In genomic region chr12:5785601-5786000, GRCh38 we compare ENCODE assay signal across 29 cellular contexts.
"Had no signal": no experiment of that assay in that cellular context is flagged by ENCODE, and none has a peak within 500 bp of the region (broad histone marks: within the 10 kb centered on the region; RNA-seq: fewer than 3 reads in every experiment).

No MANE protein-coding gene starts in this region.

- H3K27ac ChIP-seq: brain microvascular endothelial cell, WERI-Rb-1 had no signal

- H3K27me3 Mint-ChIP-seq: activated B cell treated with CpG ODN at 0.5 μM for 24 hours; activated naive CD4-positive, alpha-beta T cell treated with anti-CD3 and anti-CD28 coated beads, Interleukin-2, amount 10 ng/mL, durations not matched to agents 7 days and 5 days had no signal

- H3K36me3 Mint-ChIP-seq: activated naive CD4-positive, alpha-beta T cell treated with anti-CD3 and anti-CD28 coated beads, Interleukin-2, amount 10 ng/mL, durations not matched to agents 7 days and 5 days; activated naive CD4-positive, alpha-beta T cell treated with anti-CD3 and anti-CD28 coated beads, Interleukin-2, amount 50 U/mL, for 72 hours; activated naive CD8-positive, alpha-beta T cell treated with anti-CD3 and anti-CD28 coated beads, Interleukin-2, amount 10 ng/mL, durations not matched to agents 7 days and 5 days had no signal

- H3K36me3 ChIP-seq: brain microvascular endothelial cell had no signal

- H3K27me3 ChIP-seq: brain microvascular endothelial cell had no signal

- H3K4me3 Mint-ChIP-seq: activated B cell treated with CpG ODN at 0.5 μM for 24 hours; activated CD8-positive, alpha-beta T cell treated with anti-CD3 and anti-CD28 coated beads for 36 hours; activated naive CD4-positive, alpha-beta T cell treated with anti-CD3 and anti-CD28 coated beads, Interleukin-2, amount 10 ng/mL, durations not matched to agents 7 days and 5 days; activated naive CD8-positive, alpha-beta T cell treated with anti-CD3 and anti-CD28 coated beads, Interleukin-2, amount 10 ng/mL, durations not matched to agents 7 days and 5 days; activated T-cell treated with anti-CD3 and anti-CD28 coated beads, Interleukin-2, amount 50 U/mL, for 24 hours; activated T-cell treated with anti-CD3 and anti-CD28 coated beads, Interleukin-2, amount 50 U/mL, for 72 hours; central memory CD8-positive, alpha-beta T cell; T-helper 17 cell; T-helper 2 cell treated with Interferon-gamma antibody and Interleukin-4, amounts not matched to agents 5 μg/mL and 100 μg/mL, for 36 hours had no signal

- DNase-seq: activated B cell treated with CpG ODN at 0.5 μM for 24 hours; activated CD4-positive, alpha-beta T cell treated with anti-CD3 and anti-CD28 coated beads for 48 hours; activated CD4-positive, alpha-beta T cell treated with anti-CD3 and anti-CD28 coated beads, Interleukin-2, amount 50 U/mL, for 1 hour; activated CD4-positive, alpha-beta T cell treated with anti-CD3 and anti-CD28 coated beads, Interleukin-2, amount 50 U/mL, for 48 hours; activated CD8-positive, alpha-beta memory T cell treated with anti-CD3 and anti-CD28 coated beads, Interleukin-2, amount 50 U/mL, for 48 hours; activated CD8-positive, alpha-beta T cell treated with anti-CD3 and anti-CD28 coated beads for 36 hours; activated gamma-delta T cell; activated naive CD4-positive, alpha-beta T cell; activated naive CD4-positive, alpha-beta T cell treated with anti-CD3 and anti-CD28 coated beads, Interleukin-2, amount 10 ng/mL, durations not matched to agents 7 days and 5 days; activated naive CD8-positive, alpha-beta T cell treated with anti-CD3 and anti-CD28 coated beads, Interleukin-2, amount 10 ng/mL, durations not matched to agents 7 days and 5 days; activated T-cell treated with anti-CD3 and anti-CD28 coated beads for 4 hours; activated T-cell treated with anti-CD3 and anti-CD28 coated beads, Interleukin-2, amount 50 U/mL, for 24 hours; activated T-cell treated with anti-CD3 and anti-CD28 coated beads, Interleukin-2, amount 50 U/mL, for 72 hours; amniotic stem cell; anterior cingulate cortex; brain microvascular endothelial cell; cortex of kidney; dermis blood vessel endothelial cell; effector CD8-positive, alpha-beta T cell; foreskin fibroblast; T-helper 1 cell; T-helper 17 cell; T1000; WERI-Rb-1 had no signal

- ATAC-seq: activated CD4-positive, CD25-positive, alpha-beta regulatory T cell treated with anti-CD3 and anti-CD28 coated beads, Interleukin-2, amount 50 U/mL, for 24 hours; activated CD8-positive, alpha-beta T cell treated with anti-CD3 and anti-CD28 coated beads for 36 hours; activated naive CD4-positive, alpha-beta T cell treated with anti-CD3 and anti-CD28 coated beads, Interleukin-2, amount 50 U/mL, for 72 hours; activated T-cell treated with anti-CD3 and anti-CD28 coated beads, Interleukin-2, amount 50 U/mL, for 72 hours; esophagus mucosa; T-helper 17 cell had no signal

- H3K4me1 Mint-ChIP-seq: activated B cell treated with CpG ODN at 0.5 μM for 24 hours; activated naive CD4-positive, alpha-beta T cell treated with anti-CD3 and anti-CD28 coated beads, Interleukin-2, amount 10 ng/mL, durations not matched to agents 7 days and 5 days; activated naive CD8-positive, alpha-beta T cell treated with anti-CD3 and anti-CD28 coated beads, Interleukin-2, amount 10 ng/mL, durations not matched to agents 7 days and 5 days; central memory CD8-positive, alpha-beta T cell; T-helper 17 cell had no signal

- H3K27ac Mint-ChIP-seq: activated B cell treated with CpG ODN at 0.5 μM for 24 hours; activated CD8-positive, alpha-beta T cell treated with anti-CD3 and anti-CD28 coated beads for 36 hours; activated naive CD4-positive, alpha-beta T cell treated with anti-CD3 and anti-CD28 coated beads, Interleukin-2, amount 10 ng/mL, durations not matched to agents 7 days and 5 days; activated naive CD4-positive, alpha-beta T cell treated with anti-CD3 and anti-CD28 coated beads, Interleukin-2, amount 50 U/mL, for 72 hours; activated naive CD8-positive, alpha-beta T cell treated with anti-CD3 and anti-CD28 coated beads, Interleukin-2, amount 10 ng/mL, durations not matched to agents 7 days and 5 days; activated T-cell treated with anti-CD3 and anti-CD28 coated beads, Interleukin-2, amount 50 U/mL, for 24 hours; activated T-cell treated with anti-CD3 and anti-CD28 coated beads, Interleukin-2, amount 50 U/mL, for 72 hours; T-helper 17 cell; T-helper 2 cell treated with Interferon-gamma antibody and Interleukin-4, amounts not matched to agents 5 μg/mL and 100 μg/mL, for 36 hours had no signal

- H3K9me3 Mint-ChIP-seq: activated B cell treated with CpG ODN at 0.5 μM for 24 hours; activated CD8-positive, alpha-beta T cell treated with anti-CD3 and anti-CD28 coated beads for 36 hours; activated naive CD4-positive, alpha-beta T cell treated with anti-CD3 and anti-CD28 coated beads, Interleukin-2, amount 10 ng/mL, durations not matched to agents 7 days and 5 days; activated naive CD4-positive, alpha-beta T cell treated with anti-CD3 and anti-CD28 coated beads, Interleukin-2, amount 50 U/mL, for 72 hours; activated naive CD8-positive, alpha-beta T cell treated with anti-CD3 and anti-CD28 coated beads, Interleukin-2, amount 10 ng/mL, durations not matched to agents 7 days and 5 days; activated T-cell treated with anti-CD3 and anti-CD28 coated beads, Interleukin-2, amount 50 U/mL, for 24 hours; central memory CD8-positive, alpha-beta T cell; T-helper 2 cell treated with Interferon-gamma antibody and Interleukin-4, amounts not matched to agents 5 μg/mL and 100 μg/mL, for 36 hours had no signal
